In genomic region chr11:6655790-6656580, GRCh38 we compare ENCODE assay signal across 8 cellular contexts. TPM values are rescaled to one million over a fixed set of nuclear protein-coding genes. Genes with fewer than 3 reads are reported as not detected.
DNase-seq lines count a peak whose midpoint lies in the region; ATAC-seq and TF ChIP-seq lines count a peak whose summit lies in the region.

Gene DCHS1 (minus strand): TSS chr11:6655809. CDS start chr11:6641613, 14,196 bp downstream.

- H3K9me3 ChIP-seq in Panc1 (ENCODE audit: control insufficient read depth, insufficient read depth, low read depth, low read length): no peaks in the 10 kb centered on the region
- no peaks in the 10 kb centered on the region for H3K9me3 ChIP-seq in OCI-LY7 (ENCODE audit: low read length)

- DNase-seq in COR-L47 (lab: John Stamatoyannopoulos, UW) (peak; percentile 10), Panc1 (ENCODE audit: low read depth, low spot score) (no peak), GF-D8 (lab: John Stamatoyannopoulos, UW) (no peak), OCI-LY7 (ENCODE audit: low spot score) (no peak)
- peak in 5 of 10 donors; percentile 22 to 48 (median 28) for DNase-seq in naive thymus-derived CD8-positive, alpha-beta T cell

- CTCF ChIA-PET in Panc1 (lab: Charles Lee) (no interaction called here), OCI-LY7 (lab: Charles Lee; ENCODE audit: unreplicated experiment) (no interaction called here)

- no peaks in the 10 kb centered on the region for H3K9me2 ChIP-seq in OCI-LY7 (ENCODE audit: insufficient read depth, low read length)

- H3K27ac Mint-ChIP-seq in naive thymus-derived CD8-positive, alpha-beta T cell: peak within 1 kb of the TSS; percentile 37 to 86 (median 69)

- H3K4me3 ChIP-seq in Panc1 (ENCODE audit: low read depth in 2 of 2, low read length in 2 of 2): peak within 1 kb of the TSS; percentile 3 to 19; a peak in 2 of 4 replicates
- H3K4me3 ChIP-seq in OCI-LY7 (ENCODE audit: low read depth, low read length, poor library complexity, severe bottlenecking): no peak within 1 kb of the TSS

- no peaks in the 10 kb centered on the region for H3K79me2 ChIP-seq in OCI-LY7 (ENCODE audit: insufficient read depth, low read depth, low read length)

- no TSS peak for BruUV-seq in Panc1 (replicated peaks; lab: Mats Ljungman, UMichigan)
- no TSS peak for BruUV-seq in OCI-LY7 (replicated peaks; lab: Mats Ljungman, UMichigan)

- peaks cover 65% of the 10 kb centered on the region for H3K27me3 ChIP-seq in Panc1 (ENCODE audit: control insufficient read depth, insufficient read depth, low read length)

- no peaks in the 10 kb centered on the region; the same call in 1 of the 2 replicates for H3K36me3 ChIP-seq in Panc1 (ENCODE audit: control insufficient read depth, insufficient read depth, low read length)
- no peaks in the 10 kb centered on the region for H3K36me3 ChIP-seq in OCI-LY7 (ENCODE audit: insufficient read depth, low read length)

- H3K9me3 Mint-ChIP-seq in naive thymus-derived CD8-positive, alpha-beta T cell: no peaks in the 10 kb centered on the region

- no peaks in the 10 kb centered on the region for H3K36me3 Mint-ChIP-seq in naive thymus-derived CD8-positive, alpha-beta T cell

- H3K27ac ChIP-seq in Panc1 (ENCODE audit: low read length) (no peak within 1 kb of the TSS), OCI-LY7 (ENCODE audit: low read depth, low read length, poor library complexity, severe bottlenecking) (no peak within 1 kb of the TSS)

- POLR2A ChIA-PET in Panc1 (lab: Charles Lee): no interaction called here
- POLR2A ChIA-PET in naive thymus-derived CD8-positive, alpha-beta T cell (lab: Charles Lee): interaction anchor here (0.9 to 5.8 kb wide), 7 partner anchors 9 to 44 kb away, joined by 3 to 38 read pairs (median 5); partner anchors contain the start of genes MRPL17, TAF10 and TPP1
- POLR2A ChIA-PET in OCI-LY7 (lab: Charles Lee): no interaction called here

- H2AFZ ChIP-seq in OCI-LY7 (ENCODE audit: low read length): no peak within 1 kb of the TSS

- in situ Hi-C loops in Panc1 (cut with HindIII; ENCODE audit: low pct_unique_long_range_greater_than_20kb, low sequenced_read_pairs): no loop called here
- in situ Hi-C loops in endometrial microvascular endothelial cells (cut with HindIII; ENCODE audit: inconsistent ontology term, low pct_unique_long_range_greater_than_20kb, low sequenced_read_pairs): no loop called here

- H3K27me3 Mint-ChIP-seq in naive thymus-derived CD8-positive, alpha-beta T cell: no peaks in the 10 kb centered on the region

- intact Hi-C loops in Panc1 (cut with micrococcal nuclease; ENCODE audit: unreplicated experiment): no loop called here
- intact Hi-C loops in OCI-LY7 (cut with micrococcal nuclease; ENCODE audit: unreplicated experiment): no loop called here

- H4K20me1 ChIP-seq in OCI-LY7 (ENCODE audit: insufficient read depth, low read length): no peaks in the 10 kb centered on the region

- H3K4me3 Mint-ChIP-seq in naive thymus-derived CD8-positive, alpha-beta T cell: peak within 1 kb of the TSS; percentile 61 to 85 (median 78)

- no peak for ATAC-seq in Panc1
- peak; percentile 4 to 23 for ATAC-seq in naive thymus-derived CD8-positive, alpha-beta T cell
- no peak for ATAC-seq in HG03354 (IDR thresholded peaks at IDR 0.05; ENCODE audit: poor library complexity, severe bottlenecking, unreplicated experiment)
- no peak for ATAC-seq in GM18868 (IDR thresholded peaks at IDR 0.05; ENCODE audit: unreplicated experiment)

- no peaks in the 10 kb centered on the region for H3K4me1 ChIP-seq in Panc1 (ENCODE audit: control insufficient read depth, insufficient read depth, low read length)
- no peaks in the 10 kb centered on the region for H3K4me1 ChIP-seq in OCI-LY7 (ENCODE audit: insufficient read depth, low read length, poor library complexity, severe bottlenecking)

- no peak within 1 kb of the TSS for H3K4me2 ChIP-seq in OCI-LY7 (ENCODE audit: low read length)

- TF ChIP-seq CTCF in Panc1 (IDR thresholded peaks at IDR 0.05): no peak
- no peak for TF ChIP-seq CTCF in OCI-LY7 (conservative IDR thresholded peaks at IDR 0.05; ENCODE audit: low read length)

- H3K4me1 Mint-ChIP-seq in naive thymus-derived CD8-positive, alpha-beta T cell: peaks cover 4 to 13% (median 10%) of the 10 kb centered on the region in 4 donors

RNA-seq across cellular contexts. Expression of gene DCHS1, which starts in this region (rescaled TPM):
- total RNA-seq in Panc1 (2021; ENCODE audit: unreplicated experiment): 2.2 TPM
- 2.8 TPM for polyA plus RNA-seq in Panc1 (2012; ENCODE audit: insufficient read length)
- total RNA-seq in endometrial microvascular endothelial cells (ENCODE audit: inconsistent ontology term): 48.7 TPM
- total RNA-seq in naive thymus-derived CD8-positive, alpha-beta T cell: 10 to 100 TPM; 14.4 to 14.9 TPM
- 1 to 10 TPM; 2.2 to 6.1 (median 2.9) TPM for polyA plus RNA-seq in naive thymus-derived CD8-positive, alpha-beta T cell
- 0.67 and 1.1 TPM in 2 replicates for total RNA-seq in OCI-LY7 (2014; rRNA removed; shearing (Covaris generic))
- 0.53 and 0.67 TPM in 2 replicates for total RNA-seq in OCI-LY7 (2022)

Comparison
In these comparisons a context has a peak if more than half of its experiments do, and no peak if none do; other contexts are left out.
1. ATAC-seq: peak in naive thymus-derived CD8-positive, alpha-beta T cell (2 of 2); none in Panc1 (single experiment), HG03354 (single experiment) and GM18868 (single experiment).